Comparison of ENCODE assay signal across 9 cellular contexts in genomic region chr9:7879551-7880245, GRCh38.
DNase-seq lines count a peak whose midpoint lies in the region; ATAC-seq and TF ChIP-seq lines count a peak whose summit lies in the region.
"Had no signal": no experiment of that assay in that cellular context is flagged by ENCODE, and none has a peak within 500 bp of the region (broad histone marks: within the 10 kb centered on the region; RNA-seq: fewer than 3 reads in every experiment).

No MANE protein-coding gene starts in this region.

- peak overlapping the region; percentile 20 for H3K4me3 ChIP-seq in Jurkat, Clone E6-1 (ENCODE audit: low read length)
- H3K4me3 ChIP-seq in gastrocnemius medialis = no peak overlapping the region

- H3K9me3 Mint-ChIP-seq in CD4-positive, alpha-beta T cell = peaks cover 15% of the 10 kb centered on the region
- H3K9me3 Mint-ChIP-seq in osteocyte (ENCODE audit: unreplicated experiment) = peaks cover 26% of the 10 kb centered on the region

- no peak overlapping the region for H3K4me3 Mint-ChIP-seq in CD4-positive, alpha-beta T cell
- no peak overlapping the region for H3K4me3 Mint-ChIP-seq in osteocyte (ENCODE audit: unreplicated experiment)

- in situ Hi-C loops in gastrocnemius medialis (cut with MboI; ENCODE audit: low sequenced_read_pairs in 4 of 4) = no loop called here

- H3K36me3 ChIP-seq in gastrocnemius medialis = no peaks in the 10 kb centered on the region

- ATAC-seq in CD4-positive, alpha-beta T cell (ENCODE audit: poor library complexity) = peak; percentile 34
- ATAC-seq in HG03457 (IDR thresholded peaks at IDR 0.05; ENCODE audit: unreplicated experiment) (no peak), gastrocnemius medialis (no peak), esophagus mucosa (no peak)

- no peak for TF ChIP-seq POLR2A in gastrocnemius medialis (IDR thresholded peaks at IDR 0.05)

- no peaks in the 10 kb centered on the region for H3K27me3 Mint-ChIP-seq in CD4-positive, alpha-beta T cell
- no peaks in the 10 kb centered on the region for H3K27me3 Mint-ChIP-seq in osteocyte (ENCODE audit: unreplicated experiment)

- no peak overlapping the region for H3K27ac Mint-ChIP-seq in CD4-positive, alpha-beta T cell
- H3K27ac Mint-ChIP-seq in osteocyte (ENCODE audit: unreplicated experiment) = no peak overlapping the region

- H3K36me3 Mint-ChIP-seq in CD4-positive, alpha-beta T cell (ENCODE audit: low read depth) = no peaks in the 10 kb centered on the region
- no peaks in the 10 kb centered on the region for H3K36me3 Mint-ChIP-seq in osteocyte (ENCODE audit: unreplicated experiment)

- H3K27ac ChIP-seq in CD4-positive, alpha-beta T cell (ENCODE audit: low read depth, low read length) = no peak overlapping the region
- H3K27ac ChIP-seq in gastrocnemius medialis = no peak overlapping the region

- POLR2A ChIA-PET in CD4-positive, alpha-beta T cell (lab: Charles Lee) = no interaction called here

- H3K9me3 ChIP-seq in CD4-positive, alpha-beta T cell (ENCODE audit: control insufficient read depth, low read length) = no peaks in the 10 kb centered on the region
- no peaks in the 10 kb centered on the region for H3K9me3 ChIP-seq in gastrocnemius medialis

- TF ChIP-seq CTCF in CD4-positive, alpha-beta T cell (IDR thresholded peaks at IDR 0.05) = no peak
- TF ChIP-seq CTCF in gastrocnemius medialis (IDR thresholded peaks at IDR 0.05 in 4 of 5, conservative IDR thresholded peaks at IDR 0.05 in 1 of 5) (no peak), osteocyte (IDR thresholded peaks at IDR 0.05) (no peak)

- no peaks in the 10 kb centered on the region for H3K4me1 ChIP-seq in gastrocnemius medialis

- CTCF ChIA-PET in CD4-positive, alpha-beta T cell (lab: Charles Lee) = no interaction called here

- H3K27me3 ChIP-seq in CD4-positive, alpha-beta T cell (ENCODE audit: control insufficient read depth, insufficient read depth, low read length) = no peaks in the 10 kb centered on the region
- H3K27me3 ChIP-seq in gastrocnemius medialis = no peaks in the 10 kb centered on the region

- DNase-seq in CD4-positive, alpha-beta T cell = peak in 1 of 10 experiments; percentile 7
- DNase-seq in Jurkat, Clone E6-1 (ENCODE audit: low read depth, low spot score) = peak; percentile 95
- DNase-seq in activated CD8-positive, alpha-beta memory T cell treated with anti-CD3 and anti-CD28 coated beads for 24 hours = peak; percentile 61
- peak; percentile 97 for DNase-seq in kidney tubule cell (ENCODE audit: low spot score)
- DNase-seq in gastrocnemius medialis = no peak
- DNase-seq in osteocyte (ENCODE audit: extremely low spot score, unreplicated experiment) = no peak
- DNase-seq: KBM-7 had no signal

- no peaks in the 10 kb centered on the region for H3K4me1 Mint-ChIP-seq in CD4-positive, alpha-beta T cell (ENCODE audit: low read depth)
- H3K4me1 Mint-ChIP-seq in osteocyte (ENCODE audit: unreplicated experiment) = no peaks in the 10 kb centered on the region

- intact Hi-C loops in CD4-positive, alpha-beta T cell (cut with DNase I, micrococcal nuclease) = no loop called here
- intact Hi-C loops in gastrocnemius medialis (cut with DNase I; ENCODE audit: low total_unique reads) = no loop called here

Comparison
In these comparisons a context has a peak if more than half of its experiments do, and no peak if none do; other contexts are left out.
1. DNase-seq: peak in Jurkat, Clone E6-1 (single experiment), activated CD8-positive, alpha-beta memory T cell treated with anti-CD3 and anti-CD28 coated beads for 24 hours (single experiment) and kidney tubule cell (single experiment); none in gastrocnemius medialis (0 of 2) and osteocyte (single experiment).